Comparison of ENCODE assay signal across 8 cellular contexts in the genomic region with DNA sequence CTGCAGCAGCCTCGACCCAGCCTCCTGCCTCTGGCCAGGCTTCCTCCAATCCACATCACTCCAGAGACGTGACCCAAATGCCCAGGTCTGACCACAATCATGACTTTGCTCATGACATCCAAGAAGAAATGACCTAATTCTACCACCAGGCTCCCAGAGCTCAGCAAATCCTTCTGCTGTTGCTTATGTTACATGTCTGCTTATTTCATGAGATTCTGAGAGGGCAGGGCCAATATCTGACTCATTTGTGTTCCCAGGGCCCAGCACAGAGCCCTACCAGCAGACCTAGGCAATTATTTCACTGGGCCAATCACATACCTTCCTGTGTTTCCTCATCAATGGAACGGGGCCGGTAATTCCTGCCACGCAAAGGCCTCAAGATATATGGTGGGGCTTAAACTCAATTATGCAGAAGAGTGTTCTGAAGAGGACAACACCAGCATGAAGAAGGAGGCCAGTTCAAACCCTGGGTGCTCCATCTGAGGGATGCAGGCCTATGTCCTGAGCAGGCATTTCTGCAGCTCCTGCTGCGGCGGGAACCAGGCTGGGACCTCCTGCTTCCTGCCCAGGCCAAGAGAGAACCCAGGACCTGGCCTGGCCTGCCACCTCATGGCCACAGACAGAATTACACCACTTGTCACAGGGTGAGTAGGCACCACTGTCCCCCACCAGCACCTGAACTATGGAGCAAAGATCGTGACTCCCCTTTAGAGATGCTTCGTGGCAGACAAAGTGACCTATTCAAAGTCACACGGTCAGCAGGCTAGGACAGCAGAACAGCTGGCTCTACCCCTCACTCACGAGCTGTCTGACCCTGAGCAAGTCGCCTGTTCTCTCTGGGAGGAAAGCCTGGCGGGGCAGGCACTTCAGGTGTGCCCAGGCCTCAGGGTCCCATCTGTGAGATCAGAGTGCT. TPM values are rescaled to one million over a fixed set of nuclear protein-coding genes. Genes with fewer than 3 reads are reported as not detected.
DNase-seq lines count a peak whose midpoint lies in the region; ATAC-seq and TF ChIP-seq lines count a peak whose summit lies in the region.

No MANE protein-coding gene starts in this region.

- peak; percentile 91 for TF ChIP-seq CTCF in OCI-LY3 (IDR thresholded peaks at IDR 0.05; ENCODE audit: low read depth, low read length)

- H3K4me1 Mint-ChIP-seq in naive thymus-derived CD8-positive, alpha-beta T cell = peaks cover 17 to 55% (median 33%) of the 10 kb centered on the region in 4 donors

- peak overlapping the region; percentile 97 to 100 (median 100) for H3K27ac Mint-ChIP-seq in naive thymus-derived CD8-positive, alpha-beta T cell

- no peak overlapping the region for H3K4me3 ChIP-seq in OCI-LY3 (ENCODE audit: low read length)

- peaks cover 3% of the 10 kb centered on the region; the same call in 1 of the 2 replicates for H4K20me1 ChIP-seq in OCI-LY3 (ENCODE audit: insufficient read depth, low read length)

- peaks cover 57% of the 10 kb centered on the region for H3K36me3 ChIP-seq in OCI-LY3 (replicated peaks; ENCODE audit: low read depth, low read length)

- H3K27me3 Mint-ChIP-seq in naive thymus-derived CD8-positive, alpha-beta T cell = no peaks in the 10 kb centered on the region

- H3K27ac ChIP-seq in OCI-LY3 (ENCODE audit: low read length) = peak overlapping the region; percentile 82

- H3K9ac ChIP-seq in OCI-LY3 (ENCODE audit: low read length) = peak overlapping the region; percentile 3; the same call in 1 of the 2 replicates

- peak overlapping the region; percentile 43 to 92 (median 76) for H3K4me3 Mint-ChIP-seq in naive thymus-derived CD8-positive, alpha-beta T cell

- H3K9me3 ChIP-seq in OCI-LY3 (ENCODE audit: insufficient read depth, low read length) = no peaks in the 10 kb centered on the region

- no peak overlapping the region for H2AFZ ChIP-seq in OCI-LY3 (ENCODE audit: low read depth, low read length)

- POLR2A ChIA-PET in naive thymus-derived CD8-positive, alpha-beta T cell (lab: Charles Lee) = interaction anchor here (0.7 to 4.5 kb wide), 13 partner anchors 13 to 274 kb away, joined by 3 to 68 read pairs (median 9); a partner anchor contains a TSS

- H3K27me3 ChIP-seq in OCI-LY3 (ENCODE audit: low read depth, low read length) = no peaks in the 10 kb centered on the region

- peaks cover 38% of the 10 kb centered on the region for H3K4me1 ChIP-seq in OCI-LY3 (ENCODE audit: low read length)

- DNase-seq in NCI-H146 (lab: John Stamatoyannopoulos, UW) = peak; percentile 40
- no peak for DNase-seq in NCI-H146 treated with DMSO at 0.1 percent for 48 hours (lab: John Stamatoyannopoulos, UW; ENCODE audit: unreplicated experiment)
- peak; percentile 78 for DNase-seq in activated T-cell treated with anti-CD3 and anti-CD28 coated beads for 48 hours (ENCODE audit: low read depth)
- peak; percentile 76 to 93 (median 85) for DNase-seq in naive thymus-derived CD8-positive, alpha-beta T cell
- peak; percentile 61 to 70 for DNase-seq in stimulated activated CD8-positive, alpha-beta memory T cell treated with anti-CD3 and anti-CD28 coated beads, Interleukin-7, amount 100 ng/mL, for 48 hours (ENCODE audit: extremely low read depth in 1 of 2, low read depth in 1 of 2)

- peak; percentile 36 for ATAC-seq in HG03460 (IDR thresholded peaks at IDR 0.05; ENCODE audit: unreplicated experiment)
- ATAC-seq in esophagus mucosa = peak; percentile 78
- peak; percentile 63 for ATAC-seq in naive thymus-derived CD8-positive, alpha-beta T cell

- peak overlapping the region; percentile 14 for H3K4me2 ChIP-seq in OCI-LY3 (ENCODE audit: low read length)

- H3K79me2 ChIP-seq in OCI-LY3 (ENCODE audit: low read length) = peaks cover 48% of the 10 kb centered on the region

- no peaks in the 10 kb centered on the region for H3K36me3 Mint-ChIP-seq in naive thymus-derived CD8-positive, alpha-beta T cell

- no peaks in the 10 kb centered on the region for H3K9me3 Mint-ChIP-seq in naive thymus-derived CD8-positive, alpha-beta T cell

RNA-seq across cellular contexts. Expression of a gene that starts 5.8 kb away (rescaled TPM):
- 10.6 TPM for total RNA-seq in esophagus mucosa
- 1 to 10 TPM; 3.2 to 3.6 TPM for total RNA-seq in naive thymus-derived CD8-positive, alpha-beta T cell
- 1 to 10 TPM; 2.1 to 7.2 (median 2.3) TPM for polyA plus RNA-seq in naive thymus-derived CD8-positive, alpha-beta T cell

RNA-seq across cellular contexts. Expression of a gene that starts 14.5 kb away (rescaled TPM):
- total RNA-seq in esophagus mucosa = 1.00 TPM
- total RNA-seq in naive thymus-derived CD8-positive, alpha-beta T cell = 10 to 100 TPM; 16.8 to 18.3 TPM
- under 1 TPM; 0.29 to 0.82 (median 0.56) TPM for polyA plus RNA-seq in naive thymus-derived CD8-positive, alpha-beta T cell

RNA-seq across cellular contexts. Expression of a gene that starts 26.2 kb away (rescaled TPM):
- total RNA-seq in esophagus mucosa = 0.16 TPM
- total RNA-seq in naive thymus-derived CD8-positive, alpha-beta T cell = under 1 TPM in 1 of 2 experiments, not detected in 1; 0.44 TPM
- polyA plus RNA-seq in naive thymus-derived CD8-positive, alpha-beta T cell = not detected

RNA-seq across cellular contexts. Expression of a gene that starts 28.1 kb away (rescaled TPM):
- 0.24 TPM for total RNA-seq in esophagus mucosa
- under 1 TPM in 1 of 2 experiments, not detected in 1; 0.18 TPM for total RNA-seq in naive thymus-derived CD8-positive, alpha-beta T cell
- polyA plus RNA-seq in naive thymus-derived CD8-positive, alpha-beta T cell = not detected
